Comparison of ENCODE assay signal across 33 cellular contexts in genomic region chr1:77234943-77235342, GRCh38. TPM values are rescaled to one million over a fixed set of nuclear protein-coding genes. Genes with fewer than 3 reads are reported as not detected.
DNase-seq lines count a peak whose midpoint lies in the region; ATAC-seq, FAIRE-seq and TF ChIP-seq lines count a peak whose summit lies in the region.
"Had no signal": no experiment of that assay in that cellular context is flagged by ENCODE, and none has a peak within 500 bp of the region (broad histone marks: within the 10 kb centered on the region; RNA-seq: fewer than 3 reads in every experiment).

No MANE protein-coding gene starts in this region.

- H3K79me2 ChIP-seq in HepG2 (ENCODE audit: insufficient read depth, low read length) = no peaks in the 10 kb centered on the region
- no peaks in the 10 kb centered on the region for H3K79me2 ChIP-seq in K562 (ENCODE audit: control insufficient read depth, insufficient read depth, low read length)

- no peaks in the 10 kb centered on the region for H3K9me1 ChIP-seq in K562 (ENCODE audit: control insufficient read depth, insufficient read depth, low read length)

- intact Hi-C loops in HepG2 (cut with micrococcal nuclease; ENCODE audit: unreplicated experiment) = no loop called here
- intact Hi-C loops in right lobe of liver (cut with DNase I) = no loop called here
- intact Hi-C loops in K562 (cut with micrococcal nuclease) = no loop called here

- no TSS peak for BruUV-seq in HepG2 (replicated peaks; lab: Mats Ljungman, UMichigan)
- no TSS peak for BruUV-seq in K562 (replicated peaks; lab: Mats Ljungman, UMichigan)

- H3K36me3 Mint-ChIP-seq in type B pancreatic cell = no peaks in the 10 kb centered on the region
- H3K36me3 Mint-ChIP-seq: CD4-positive, CD25-positive, alpha-beta regulatory T cell; CD8-positive, alpha-beta memory T cell had no signal

- H2AFZ ChIP-seq in HepG2 (ENCODE audit: low read length) = no peak overlapping the region
- no peak overlapping the region for H2AFZ ChIP-seq in K562 (ENCODE audit: low read depth, low read length)

- ATAC-seq in HepG2 (no peak), right lobe of liver (no peak), K562 (no peak)
- ATAC-seq: A549; CD8-positive, alpha-beta T cell had no signal

- in situ Hi-C loops in HepG2 (cut with HindIII; ENCODE audit: extremely low pct_ligation_motif_present, low pct_unique_long_range_greater_than_20kb) = no loop called here
- in situ Hi-C loops in K562 (cut with MboI) = no loop called here

- H4K20me1 ChIP-seq in HepG2 (ENCODE audit: insufficient read depth, low read length) = no peaks in the 10 kb centered on the region
- no peaks in the 10 kb centered on the region for H4K20me1 ChIP-seq in K562 (replicated peaks; ENCODE audit: control insufficient read depth, insufficient read depth, low read length)
- H4K20me1 ChIP-seq: BLaER1; BLaER1 treated with 17β-estradiol and CSF1 and Interleukin-3, amounts not matched to agents 10 nM and 100 nM had no signal

- no peaks in the 10 kb centered on the region for H3K4me1 Mint-ChIP-seq in type B pancreatic cell (ENCODE audit: unreplicated experiment)
- H3K4me1 Mint-ChIP-seq: B cell; CD4-positive, alpha-beta memory T cell; CD4-positive, CD25-positive, alpha-beta regulatory T cell; CD8-positive, alpha-beta memory T cell had no signal

- H3K9ac ChIP-seq in HepG2 (ENCODE audit: insufficient read depth, low read depth, low read length) (no peak overlapping the region), K562 (ENCODE audit: insufficient read depth in 1 of 2, low read depth in 2 of 2, low read length in 2 of 2) (no peak overlapping the region)
- H3K9ac ChIP-seq: BLaER1; BLaER1 treated with 17β-estradiol and CSF1 and Interleukin-3, amounts not matched to agents 10 nM and 100 nM had no signal

- TF ChIP-seq CTCF in HepG2 (CRISPR knock-in tag; IDR thresholded peaks at IDR 0.05) (no peak), right lobe of liver (IDR thresholded peaks at IDR 0.05) (no peak), K562 (IDR thresholded peaks at IDR 0.05 in 2 of 3, conservative IDR thresholded peaks at IDR 0.05 in 1 of 3; ENCODE audit: insufficient read depth in 2 of 3, low read depth in 1 of 3, low read length in 3 of 3) (no peak), type B pancreatic cell (conservative IDR thresholded peaks at IDR 0.05) (no peak)

- H3K4me1 ChIP-seq in HepG2 (ENCODE audit: insufficient read depth, low read length) (no peaks in the 10 kb centered on the region), right lobe of liver (no peaks in the 10 kb centered on the region), K562 (replicated peaks in 1 of 2; ENCODE audit: control insufficient read depth in 2 of 2, insufficient read depth in 2 of 2, low read length in 2 of 2) (no peaks in the 10 kb centered on the region)
- H3K4me1 ChIP-seq: BE2C, BLaER1, Caco-2 had no signal

- no peak for FAIRE-seq in HepG2 (lab: Jason Lieb, UNC)
- no peak for FAIRE-seq in K562 (lab: Jason Lieb, UNC)
- FAIRE-seq: A204.1, A549, D721Med had no signal

- CTCF ChIA-PET in HepG2 (lab: Yijun Ruan, JAX; ENCODE audit: low intra/inter-chr PET ratio, low total read pairs) = no interaction called here
- CTCF ChIA-PET in K562 (lab: Yijun Ruan, JAX; ENCODE audit: low intra/inter-chr PET ratio) = no interaction called here

- no peak overlapping the region for H3K27ac Mint-ChIP-seq in type B pancreatic cell
- H3K27ac Mint-ChIP-seq: B cell; CD14-positive monocyte; CD4-positive, alpha-beta memory T cell; CD4-positive, alpha-beta T cell; CD4-positive, CD25-positive, alpha-beta regulatory T cell; CD8-positive, alpha-beta memory T cell; CD8-positive, alpha-beta T cell had no signal

- TF ChIP-seq POLR2A in HepG2 (IDR thresholded peaks at IDR 0.05; ENCODE audit: insufficient read depth in 1 of 2, low read depth in 2 of 2, low read length in 2 of 2) = no peak
- no peak for TF ChIP-seq POLR2A in right lobe of liver (IDR thresholded peaks at IDR 0.05)
- no peak for TF ChIP-seq POLR2A in K562 (conservative IDR thresholded peaks at IDR 0.05)

- H3K9me3 ChIP-seq in HepG2 (ENCODE audit: low read length) (no peaks in the 10 kb centered on the region), right lobe of liver (no peaks in the 10 kb centered on the region), K562 (replicated peaks; ENCODE audit: control insufficient read depth, insufficient read depth, low read depth, low read length) (no peaks in the 10 kb centered on the region)
- H3K9me3 ChIP-seq: BE2C, Caco-2 had no signal

- POLR2A ChIA-PET in HepG2 (lab: Yijun Ruan, JAX) = no interaction called here
- POLR2A ChIA-PET in K562 (lab: Yijun Ruan, JAX) = no interaction called here

- H3K27me3 ChIP-seq in HepG2 (ENCODE audit: control insufficient read depth in 1 of 2, insufficient read depth in 2 of 2, low read length in 2 of 2) (no peaks in the 10 kb centered on the region), right lobe of liver (no peaks in the 10 kb centered on the region), K562 (ENCODE audit: control insufficient read depth in 2 of 2, insufficient read depth in 2 of 2, low read length in 2 of 2) (no peaks in the 10 kb centered on the region)
- H3K27me3 ChIP-seq: BE2C; BLaER1; BLaER1 treated with 17β-estradiol and CSF1 and Interleukin-3, amounts not matched to agents 10 nM and 100 nM had no signal

- H3K4me3 Mint-ChIP-seq in type B pancreatic cell = no peak overlapping the region
- H3K4me3 Mint-ChIP-seq: B cell; CD14-positive monocyte; CD4-positive, alpha-beta memory T cell; CD4-positive, alpha-beta T cell; CD4-positive, CD25-positive, alpha-beta regulatory T cell; CD8-positive, alpha-beta memory T cell; CD8-positive, alpha-beta T cell had no signal

- H3K36me3 ChIP-seq in HepG2 (replicated peaks in 1 of 2; ENCODE audit: control insufficient read depth in 1 of 2, insufficient read depth in 2 of 2, low read length in 2 of 2) (no peaks in the 10 kb centered on the region), right lobe of liver (no peaks in the 10 kb centered on the region), K562 (ENCODE audit: control insufficient read depth, insufficient read depth, low read length) (no peaks in the 10 kb centered on the region)
- H3K36me3 ChIP-seq: BE2C; BLaER1; BLaER1 treated with 17β-estradiol and CSF1 and Interleukin-3, amounts not matched to agents 10 nM and 100 nM had no signal

- no peak overlapping the region for H3K27ac ChIP-seq in HepG2 (ENCODE audit: extremely low read length, insufficient read depth, low read length)
- H3K27ac ChIP-seq in right lobe of liver = no peak overlapping the region
- no peak overlapping the region for H3K27ac ChIP-seq in K562 (ENCODE audit: extremely low read depth, low read depth, low read length)
- H3K27ac ChIP-seq: 22Rv1; A549; BLaER1; BLaER1 treated with 17β-estradiol and CSF1 and Interleukin-3, amounts not matched to agents 10 nM and 100 nM; C4-2B had no signal

- TF ChIP-seq EP300 in HepG2 (IDR thresholded peaks at IDR 0.05; ENCODE audit: low read depth in 2 of 2, low read length in 2 of 2) = no peak
- no peak for TF ChIP-seq EP300 in HepG2 (CRISPR knock-in tag; IDR thresholded peaks at IDR 0.05; ENCODE audit: borderline replicate concordance)
- no peak for TF ChIP-seq EP300 in K562 (IDR thresholded peaks at IDR 0.05; ENCODE audit: low read length)

- H3K4me2 ChIP-seq in HepG2 (ENCODE audit: low read depth, low read length) = no peak overlapping the region
- no peak overlapping the region for H3K4me2 ChIP-seq in K562 (ENCODE audit: insufficient read depth, low read length)
- H3K4me2 ChIP-seq: A549; BLaER1; BLaER1 treated with 17β-estradiol and CSF1 and Interleukin-3, amounts not matched to agents 10 nM and 100 nM had no signal

- 4% methylated on average over 1 of the region's 1 CpG for WGBS in HepG2 (ENCODE audit: low lambda C conversion rate)
- WGBS in right lobe of liver (ENCODE audit: insufficient coverage, low coverage, low lambda C conversion rate, missing lambda C conversion rate) = 29% methylated on average over 1 of the region's 1 CpG
- WGBS in K562 (ENCODE audit: insufficient coverage, low coverage, missing lambda C conversion rate) = 0% methylated on average over 1 of the region's 1 CpG

- H3K27me3 Mint-ChIP-seq in type B pancreatic cell = no peaks in the 10 kb centered on the region
- H3K27me3 Mint-ChIP-seq: CD4-positive, alpha-beta T cell had no signal

- H3K4me3 ChIP-seq in HepG2 (replicated peaks in 1 of 3; ENCODE audit: insufficient read depth in 1 of 3, low read depth in 2 of 3, low read length in 3 of 3) (no peak overlapping the region), right lobe of liver (no peak overlapping the region), K562 (no peak overlapping the region)
- H3K4me3 ChIP-seq: A549; BLaER1; BLaER1 treated with 17β-estradiol and CSF1 and Interleukin-3, amounts not matched to agents 10 nM and 100 nM had no signal

- TF ChIP-seq RAD21 in HepG2 (CRISPR knock-in tag; IDR thresholded peaks at IDR 0.05) = no peak
- no peak for TF ChIP-seq RAD21 in K562 (CRISPR knock-in tag; conservative IDR thresholded peaks at IDR 0.05 in 1 of 2, IDR thresholded peaks at IDR 0.05 in 1 of 2)

- H3K9me3 Mint-ChIP-seq in type B pancreatic cell = no peaks in the 10 kb centered on the region

- DNase-seq in HepG2 (ENCODE audit: low spot score) (no peak), right lobe of liver (no peak), K562 (ENCODE audit: extremely low read depth in 1 of 4, low spot score in 3 of 4) (no peak), type B pancreatic cell (ENCODE audit: extremely low spot score, unreplicated experiment) (no peak)
- DNase-seq: 8988T; ACHN; AML-193; BE2C; C1 segment of cervical spinal cord; Caco-2; Calu3; CD4-positive, alpha-beta memory T cell; CD4-positive, alpha-beta T cell; CD4-positive, CD25-positive, alpha-beta regulatory T cell; CD8-positive, alpha-beta memory T cell; CD8-positive, alpha-beta T cell; COR-L47; DMS 273 treated with DMSO at 0.1 percent for 48 hours; DMS153; DMS53; DMS79; DMS79 treated with DMSO at 0.1 percent for 48 hours; DND-41; EL had no signal

RNA-seq across cellular contexts. Expression of gene PIGK, which starts 15.7 kb away (rescaled TPM):
- 23.7 and 38.5 TPM in 2 replicates for total RNA-seq in HepG2 (2016; rRNA removed; fragmentation: Illumina TruSeq; extraction: Trizol)
- 4.1 and 4.5 TPM in 2 replicates for total RNA-seq in HepG2 (2016; cell fraction: cytosol; rRNA removed; fragmentation: Illumina TruSeq; extraction: Trizol; ENCODE audit: low read depth)
- 22.5 and 37.7 TPM in 2 replicates for total RNA-seq in HepG2 (2016; cell fraction: insoluble cytoplasmic fraction; rRNA removed; fragmentation: Illumina TruSeq; extraction: Trizol)
- 5.2 and 7.3 TPM in 2 replicates for total RNA-seq in HepG2 (2016; cell fraction: membrane; rRNA removed; fragmentation: Illumina TruSeq; extraction: Trizol)
- total RNA-seq in HepG2 (2016; cell fraction: nucleus; rRNA removed; fragmentation: Illumina TruSeq; extraction: Trizol) = 29.6 and 33.3 TPM in 2 replicates
- 9.7 and 14.7 TPM in 2 replicates for polyA plus RNA-seq in HepG2 (2011; rRNA removed)
- 7.3 and 9.0 TPM in 2 replicates for polyA plus RNA-seq in HepG2 (2011; cell fraction: cytosol; rRNA removed)
- polyA plus RNA-seq in HepG2 (2011; cell fraction: nucleus; rRNA removed) = 1.7 and 2.8 TPM in 2 replicates
- 13.6 and 18.9 TPM in 2 replicates for polyA plus RNA-seq in HepG2 (2012)
- polyA plus RNA-seq in HepG2 (2016; cell fraction: cytosol; fragmentation: Illumina TruSeq; extraction: Trizol; ENCODE audit: low read depth) = 1.3 and 1.6 TPM in 2 replicates
- polyA plus RNA-seq in HepG2 (2016; cell fraction: insoluble cytoplasmic fraction; fragmentation: Illumina TruSeq; extraction: Trizol; ENCODE audit: low read depth) = 18.6 and 19.0 TPM in 2 replicates
- 1.9 and 3.0 TPM in 2 replicates for polyA plus RNA-seq in HepG2 (2016; cell fraction: membrane; fragmentation: Illumina TruSeq; extraction: Trizol; ENCODE audit: low read depth)
- 29.3 and 33.8 TPM in 2 replicates for polyA plus RNA-seq in HepG2 (2016; cell fraction: nucleus; fragmentation: Illumina TruSeq; extraction: Trizol; ENCODE audit: insufficient read depth, low read depth)
- 13.6 and 15.1 TPM in 2 replicates for polyA minus RNA-seq in HepG2 (2011; rRNA and poly(A)+ RNA removed; ENCODE audit: low replicate concordance)
- 20.0 and 25.9 TPM in 2 replicates for polyA minus RNA-seq in HepG2 (2011; cell fraction: cytosol; rRNA and poly(A)+ RNA removed)
- polyA minus RNA-seq in HepG2 (2011; cell fraction: nucleus; rRNA and poly(A)+ RNA removed) = 11.1 and 11.3 TPM in 2 replicates
- total RNA-seq in right lobe of liver = 10 to 100 TPM; 13.4 to 19.1 (median 16.1) TPM
- 14.2 and 31.2 TPM in 2 replicates for total RNA-seq in K562 (2011; cell fraction: chromatin; rRNA removed; ENCODE audit: low replicate concordance)
- 14.7 and 17.5 TPM in 2 replicates for total RNA-seq in K562 (2011; cell fraction: nucleolus; rRNA removed)
- total RNA-seq in K562 (2011; cell fraction: nucleoplasm; rRNA removed) = 25.7 and 25.8 TPM in 2 replicates
- total RNA-seq in K562 (2014; rRNA removed) = 11.5 and 15.7 TPM in 2 replicates
- 30.6 and 35.8 TPM in 2 replicates for total RNA-seq in K562 (2014; rRNA removed; fragmentation: Illumina TruSeq; extraction: Trizol)
- 27.8 and 29.9 TPM in 2 replicates for total RNA-seq in K562 (2015; rRNA removed; fragmentation: Illumina TruSeq; extraction: Trizol)
- total RNA-seq in K562 (2021) = 22.3 and 28.3 TPM in 2 replicates
- polyA plus RNA-seq in K562 (2011; rRNA removed) = 22.7 and 31.9 TPM in 2 replicates
- 6.0 and 10.4 TPM in 2 replicates for polyA plus RNA-seq in K562 (2011; cell fraction: cytosol; rRNA removed)
- 2.7 and 5.1 TPM in 2 replicates for polyA plus RNA-seq in K562 (2011; cell fraction: nucleus; rRNA removed)
- polyA plus RNA-seq in K562 (2012) = 14.7 and 18.9 TPM in 2 replicates
- 24.5 and 26.8 TPM in 2 replicates for polyA plus RNA-seq in K562 (2014; fragmentation: Illumina TruSeq; extraction: Trizol)
- polyA plus RNA-seq in K562 (2014; fragmentation: Nextera tagmentation; extraction: Ambion mirVana) = 10 to 100 TPM; 52.0 to 59.5 TPM
- polyA plus RNA-seq in K562 (2014; rRNA removed) = 18.8 and 20.4 TPM in 2 replicates
- 27.6 and 31.2 TPM in 2 replicates for polyA minus RNA-seq in K562 (2011; rRNA and poly(A)+ RNA removed)
- polyA minus RNA-seq in K562 (2011; cell fraction: cytosol; rRNA and poly(A)+ RNA removed) = 21.4 and 25.9 TPM in 2 replicates
- 10.2 and 14.2 TPM in 2 replicates for polyA minus RNA-seq in K562 (2011; cell fraction: nucleus; rRNA and poly(A)+ RNA removed)
- 17.7 and 21.9 TPM in 2 replicates for total RNA-seq in type B pancreatic cell (ENCODE audit: low replicate concordance)

RNA-seq across cellular contexts. Expression of gene AK5, which starts 46.9 kb away (rescaled TPM):
- not detected in 2 replicates for total RNA-seq in HepG2 (2016; rRNA removed; fragmentation: Illumina TruSeq; extraction: Trizol)
- not detected in 2 replicates for total RNA-seq in HepG2 (2016; cell fraction: cytosol; rRNA removed; fragmentation: Illumina TruSeq; extraction: Trizol; ENCODE audit: low read depth)
- total RNA-seq in HepG2 (2016; cell fraction: insoluble cytoplasmic fraction; rRNA removed; fragmentation: Illumina TruSeq; extraction: Trizol) = not detected in 2 replicates
- not detected in 2 replicates for total RNA-seq in HepG2 (2016; cell fraction: membrane; rRNA removed; fragmentation: Illumina TruSeq; extraction: Trizol)
- not detected in 2 replicates for total RNA-seq in HepG2 (2016; cell fraction: nucleus; rRNA removed; fragmentation: Illumina TruSeq; extraction: Trizol)
- not detected in 2 replicates for polyA plus RNA-seq in HepG2 (2011; rRNA removed)
- polyA plus RNA-seq in HepG2 (2011; cell fraction: cytosol; rRNA removed) = not detected in 2 replicates
- polyA plus RNA-seq in HepG2 (2011; cell fraction: nucleus; rRNA removed) = not detected in 2 replicates
- polyA plus RNA-seq in HepG2 (2012) = not detected in 2 replicates
- not detected in 2 replicates for polyA plus RNA-seq in HepG2 (2016; cell fraction: cytosol; fragmentation: Illumina TruSeq; extraction: Trizol; ENCODE audit: low read depth)
- polyA plus RNA-seq in HepG2 (2016; cell fraction: insoluble cytoplasmic fraction; fragmentation: Illumina TruSeq; extraction: Trizol; ENCODE audit: low read depth) = not detected in 2 replicates
- not detected in 2 replicates for polyA plus RNA-seq in HepG2 (2016; cell fraction: membrane; fragmentation: Illumina TruSeq; extraction: Trizol; ENCODE audit: low read depth)
- polyA plus RNA-seq in HepG2 (2016; cell fraction: nucleus; fragmentation: Illumina TruSeq; extraction: Trizol; ENCODE audit: insufficient read depth, low read depth) = not detected in 2 replicates
- not detected in 2 replicates for polyA minus RNA-seq in HepG2 (2011; rRNA and poly(A)+ RNA removed; ENCODE audit: low replicate concordance)
- polyA minus RNA-seq in HepG2 (2011; cell fraction: cytosol; rRNA and poly(A)+ RNA removed) = not detected in 2 replicates
- not detected in 2 replicates for polyA minus RNA-seq in HepG2 (2011; cell fraction: nucleus; rRNA and poly(A)+ RNA removed)
- total RNA-seq in right lobe of liver = under 1 TPM in 2 of 6 experiments, not detected in 4; 0.47 to 0.53 TPM
- total RNA-seq in K562 (2011; cell fraction: chromatin; rRNA removed; ENCODE audit: low replicate concordance) = not detected in 2 replicates
- not detected in 2 replicates for total RNA-seq in K562 (2011; cell fraction: nucleolus; rRNA removed)
- total RNA-seq in K562 (2011; cell fraction: nucleoplasm; rRNA removed) = not detected in 2 replicates
- total RNA-seq in K562 (2014; rRNA removed) = not detected in 2 replicates
- not detected in 2 replicates for total RNA-seq in K562 (2014; rRNA removed; fragmentation: Illumina TruSeq; extraction: Trizol)
- not detected in 2 replicates for total RNA-seq in K562 (2015; rRNA removed; fragmentation: Illumina TruSeq; extraction: Trizol)
- total RNA-seq in K562 (2021) = not detected in 2 replicates
- not detected in 2 replicates for polyA plus RNA-seq in K562 (2011; rRNA removed)
- polyA plus RNA-seq in K562 (2011; cell fraction: cytosol; rRNA removed) = not detected in 2 replicates
- not detected in 2 replicates for polyA plus RNA-seq in K562 (2011; cell fraction: nucleus; rRNA removed)
- polyA plus RNA-seq in K562 (2012) = 0.55 TPM in 1 of 2 replicates, not detected in the other
- polyA plus RNA-seq in K562 (2014; fragmentation: Illumina TruSeq; extraction: Trizol) = not detected in 2 replicates
- under 1 TPM in 1 of 2 experiments, not detected in 1; 0.06 TPM for polyA plus RNA-seq in K562 (2014; fragmentation: Nextera tagmentation; extraction: Ambion mirVana)
- polyA plus RNA-seq in K562 (2014; rRNA removed) = not detected in 2 replicates
- not detected in 2 replicates for polyA minus RNA-seq in K562 (2011; rRNA and poly(A)+ RNA removed)
- not detected in 2 replicates for polyA minus RNA-seq in K562 (2011; cell fraction: cytosol; rRNA and poly(A)+ RNA removed)
- not detected in 2 replicates for polyA minus RNA-seq in K562 (2011; cell fraction: nucleus; rRNA and poly(A)+ RNA removed)
- total RNA-seq in type B pancreatic cell (ENCODE audit: low replicate concordance) = 1.0 and 3.4 TPM in 2 replicates
- total RNA-seq: B cell, Caco-2, Calu3 had no signal

Comparison
In these comparisons a context has a peak if more than half of its experiments do, and no peak if none do; other contexts are left out.
1. Of the 241 proteins assayed by ChIP-seq in both HepG2 and K562: peak only in HepG2: none; only in K562: TFE3; in both: RAD51; in neither: 239.